ENCODE assay signal across 1 cellular context in genomic region chr11:36328956-36329673, GRCh38.
TF ChIP-seq lines count a peak whose summit lies in the region.

No MANE protein-coding gene starts in this region.

TF ChIP-seq in H1, 55 proteins besides CTCF, POLR2A, EP300 and RAD21 (continued from another document):
- TF ChIP-seq, protein P1, sequence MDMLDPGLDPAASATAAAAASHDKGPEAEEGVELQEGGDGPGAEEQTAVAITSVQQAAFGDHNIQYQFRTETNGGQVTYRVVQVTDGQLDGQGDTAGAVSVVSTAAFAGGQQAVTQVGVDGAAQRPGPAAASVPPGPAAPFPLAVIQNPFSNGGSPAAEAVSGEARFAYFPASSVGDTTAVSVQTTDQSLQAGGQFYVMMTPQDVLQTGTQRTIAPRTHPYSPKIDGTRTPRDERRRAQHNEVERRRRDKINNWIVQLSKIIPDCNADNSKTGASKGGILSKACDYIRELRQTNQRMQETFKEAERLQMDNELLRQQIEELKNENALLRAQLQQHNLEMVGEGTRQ (IDR thresholded peaks at IDR 0.05; ENCODE audit: low read length), result no peak
- no peak for TF ChIP-seq SIN3A (conservative IDR thresholded peaks at IDR 0.05 in 1 of 2, IDR thresholded peaks at IDR 0.05 in 1 of 2; ENCODE audit: low read depth in 1 of 2, low read length in 2 of 2)
- TF ChIP-seq, protein P2, sequence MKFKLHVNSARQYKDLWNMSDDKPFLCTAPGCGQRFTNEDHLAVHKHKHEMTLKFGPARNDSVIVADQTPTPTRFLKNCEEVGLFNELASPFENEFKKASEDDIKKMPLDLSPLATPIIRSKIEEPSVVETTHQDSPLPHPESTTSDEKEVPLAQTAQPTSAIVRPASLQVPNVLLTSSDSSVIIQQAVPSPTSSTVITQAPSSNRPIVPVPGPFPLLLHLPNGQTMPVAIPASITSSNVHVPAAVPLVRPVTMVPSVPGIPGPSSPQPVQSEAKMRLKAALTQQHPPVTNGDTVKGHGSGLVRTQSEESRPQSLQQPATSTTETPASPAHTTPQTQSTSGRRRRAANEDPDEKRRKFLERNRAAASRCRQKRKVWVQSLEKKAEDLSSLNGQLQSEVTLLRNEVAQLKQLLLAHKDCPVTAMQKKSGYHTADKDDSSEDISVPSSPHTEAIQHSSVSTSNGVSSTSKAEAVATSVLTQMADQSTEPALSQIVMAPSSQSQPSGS (IDR thresholded peaks at IDR 0.05; ENCODE audit: low read length), result no peak
- TF ChIP-seq GTF2F1 (IDR thresholded peaks at IDR 0.05; ENCODE audit: borderline replicate concordance, low read depth, low read length), result no peak
